ENCODE assay signal across 19 cellular contexts in genomic region chr20:18007534-18008292, GRCh38. TPM values are rescaled to one million over a fixed set of nuclear protein-coding genes. Genes with fewer than 3 reads are reported as not detected.
DNase-seq lines count a peak whose midpoint lies in the region; ATAC-seq and TF ChIP-seq lines count a peak whose summit lies in the region.
"Had no signal": no experiment of that assay in that cellular context is flagged by ENCODE, and none has a peak within 500 bp of the region (broad histone marks: within the 10 kb centered on the region; RNA-seq: fewer than 3 reads in every experiment).

No MANE protein-coding gene starts in this region.

- H3K4me1 ChIP-seq in mesenchymal stem cell (ENCODE audit: control insufficient read depth, insufficient read depth, low read depth, low read length) (peaks cover 3% of the 10 kb centered on the region), smooth muscle cell (ENCODE audit: low read depth) (no peaks in the 10 kb centered on the region), gastrocnemius medialis (peaks cover 0 to 5% of the 10 kb centered on the region in 2 donors)
- H3K4me1 ChIP-seq: SJSA1 had no signal

- DNase-seq in SK-N-DZ (ENCODE audit: low spot score) (peak; percentile 28), mesenchymal stem cell (no peak), smooth muscle cell (lab: John Stamatoyannopoulos, UW; ENCODE audit: unreplicated experiment) (no peak), gastrocnemius medialis (no peak), NCI-H2227 treated with DMSO at 0.1 percent for 48 hours (lab: John Stamatoyannopoulos, UW) (no peak), NCI-H1436 treated with DMSO at 0.1 percent for 48 hours (lab: John Stamatoyannopoulos, UW) (no peak)
- DNase-seq: activated CD8-positive, alpha-beta memory T cell treated with anti-CD3 and anti-CD28 coated beads, Interleukin-2, amount 10 ng/mL, durations not matched to agents 7 days and 5 days; activated naive CD4-positive, alpha-beta T cell treated with anti-CD3 and anti-CD28 coated beads, Interleukin-2, amount 10 ng/mL, durations not matched to agents 7 days and 5 days; mesendoderm; NCI-H2171; stimulated activated CD4-positive, alpha-beta T cell treated with anti-CD3 and anti-CD28 coated beads, Interleukin-4, amount 100 ng/mL, for 24 hours had no signal

- in situ Hi-C loops in gastrocnemius medialis (cut with MboI; ENCODE audit: low sequenced_read_pairs in 4 of 4) = no loop called here

- H3K18ac ChIP-seq in mesenchymal stem cell (ENCODE audit: low read depth in 1 of 2, low read length in 2 of 2) = peak overlapping the region; percentile 14 to 71

- H4K8ac ChIP-seq in mesenchymal stem cell (ENCODE audit: low read length) = peak overlapping the region; percentile 84

- WGBS in mesenchymal stem cell = 70% methylated on average over 19 of the region's 19 CpGs
- WGBS in smooth muscle cell (ENCODE audit: low lambda C conversion rate) = 69% methylated on average over 19 of the region's 19 CpGs

- intact Hi-C loops in gastrocnemius medialis (cut with DNase I; ENCODE audit: low total_unique reads) = no loop called here

- no peak overlapping the region for H3K4me2 ChIP-seq in mesenchymal stem cell (ENCODE audit: low read length, poor library complexity, severe bottlenecking)
- H3K4me2 ChIP-seq in smooth muscle cell = no peak overlapping the region

- no peak overlapping the region for H2BK15ac ChIP-seq in mesenchymal stem cell (ENCODE audit: low read depth, poor library complexity, severe bottlenecking)

- no peaks in the 10 kb centered on the region for H3F3A ChIP-seq in smooth muscle cell (ENCODE audit: low read depth)

- no peaks in the 10 kb centered on the region for H4K20me1 ChIP-seq in smooth muscle cell (ENCODE audit: low read depth)

- H3K9me3 ChIP-seq in mesenchymal stem cell (ENCODE audit: control insufficient read depth, low read length) (no peaks in the 10 kb centered on the region), smooth muscle cell (replicated peaks; ENCODE audit: low read depth) (no peaks in the 10 kb centered on the region), gastrocnemius medialis (no peaks in the 10 kb centered on the region)
- H3K9me3 ChIP-seq: psoas muscle, SJSA1 had no signal

- no peak overlapping the region for H2BK120ac ChIP-seq in mesenchymal stem cell (ENCODE audit: low read depth, low read length)

- TF ChIP-seq CTCF in smooth muscle cell (IDR thresholded peaks at IDR 0.05; ENCODE audit: borderline replicate concordance, insufficient read depth, poor library complexity, severe bottlenecking) = no peak
- TF ChIP-seq CTCF in gastrocnemius medialis (IDR thresholded peaks at IDR 0.05 in 4 of 5, conservative IDR thresholded peaks at IDR 0.05 in 1 of 5) = no peak

- no peaks in the 10 kb centered on the region for H3K79me1 ChIP-seq in mesenchymal stem cell (replicated peaks; ENCODE audit: low read length, poor library complexity, severe bottlenecking)

- H3K27ac ChIP-seq in mesenchymal stem cell (ENCODE audit: low read length, poor library complexity, severe bottlenecking) = no peak overlapping the region
- H3K27ac ChIP-seq in smooth muscle cell (ENCODE audit: low read depth) = no peak overlapping the region
- H3K27ac ChIP-seq in gastrocnemius medialis = no peak overlapping the region
- H3K27ac ChIP-seq: epithelial cell of prostate, psoas muscle, SJSA1 had no signal

- H2AK5ac ChIP-seq in mesenchymal stem cell (ENCODE audit: low read length, severe bottlenecking) = no peak overlapping the region

- H3K9ac ChIP-seq in mesenchymal stem cell (ENCODE audit: low read length) = no peak overlapping the region
- H3K9ac ChIP-seq in smooth muscle cell (ENCODE audit: low read depth) = no peak overlapping the region

- H3K27me3 ChIP-seq in mesenchymal stem cell (ENCODE audit: control insufficient read depth in 1 of 2, insufficient read depth in 1 of 2, low read length in 2 of 2) (peaks cover 0 to 30% of the 10 kb centered on the region in 2 experiments), smooth muscle cell (ENCODE audit: low read depth) (no peaks in the 10 kb centered on the region), gastrocnemius medialis (no peaks in the 10 kb centered on the region)
- H3K27me3 ChIP-seq: SJSA1 had no signal

- H2BK12ac ChIP-seq in mesenchymal stem cell (ENCODE audit: low read length in 2 of 2) = peak overlapping the region in 1 of 2 experiments; percentile 40

- H3K4ac ChIP-seq in mesenchymal stem cell (ENCODE audit: low read depth in 1 of 2, low read length in 2 of 2) = peak overlapping the region in 1 of 2 experiments; percentile 6

- peak overlapping the region; percentile 86 for H4K91ac ChIP-seq in mesenchymal stem cell (ENCODE audit: low read length)

- H3K79me2 ChIP-seq in smooth muscle cell (ENCODE audit: low read depth) = no peaks in the 10 kb centered on the region

- no peak for TF ChIP-seq POLR2A in gastrocnemius medialis (IDR thresholded peaks at IDR 0.05)

- no peak overlapping the region for H3K14ac ChIP-seq in mesenchymal stem cell (ENCODE audit: low read length in 2 of 2)

- ATAC-seq in esophagus mucosa (peak; percentile 30), gastrocnemius medialis (no peak), GM21529 (IDR thresholded peaks at IDR 0.05; ENCODE audit: unreplicated experiment) (no peak)
- ATAC-seq: activated CD8-positive, alpha-beta memory T cell treated with anti-CD3 and anti-CD28 coated beads, Interleukin-2, amount 10 ng/mL, durations not matched to agents 7 days and 5 days; psoas muscle; stimulated activated effector memory CD8-positive, alpha-beta T cell treated with anti-CD3 and anti-CD28 coated beads, Interleukin-12 subunit alpha, Interleukin-12 subunit beta, amount 100 ng/mL, for 72 hours had no signal

- no peak overlapping the region for H2AFZ ChIP-seq in mesenchymal stem cell (ENCODE audit: low read depth, low read length)
- H2AFZ ChIP-seq in smooth muscle cell (ENCODE audit: low read depth) = peak overlapping the region; percentile 14

- H3K36me3 ChIP-seq in mesenchymal stem cell (ENCODE audit: control insufficient read depth in 1 of 2, insufficient read depth in 2 of 2, low read depth in 1 of 2, low read length in 2 of 2) (no peaks in the 10 kb centered on the region), smooth muscle cell (ENCODE audit: low read depth) (no peaks in the 10 kb centered on the region), gastrocnemius medialis (no peaks in the 10 kb centered on the region)
- H3K36me3 ChIP-seq: SJSA1 had no signal

- H3K23ac ChIP-seq in mesenchymal stem cell (ENCODE audit: low read length in 2 of 2) = no peak overlapping the region

- no peak overlapping the region for H2BK5ac ChIP-seq in mesenchymal stem cell (ENCODE audit: low read depth, low read length, poor library complexity, severe bottlenecking)

- H3K4me3 ChIP-seq in mesenchymal stem cell (ENCODE audit: insufficient read depth in 1 of 2, low read depth in 1 of 2, low read length in 2 of 2) = no peak overlapping the region
- H3K4me3 ChIP-seq in smooth muscle cell = no peak overlapping the region
- H3K4me3 ChIP-seq in gastrocnemius medialis = no peak overlapping the region
- H3K4me3 ChIP-seq: psoas muscle, SJSA1 had no signal

RNA-seq across cellular contexts. Expression of gene MGME1, which starts 38.9 kb away (rescaled TPM):
- polyA plus RNA-seq in SK-N-DZ (2014; cell fraction: cytosol; rRNA removed) = 34.0 and 36.0 TPM in 2 replicates
- 24.1 and 28.0 TPM in 2 replicates for polyA plus RNA-seq in SK-N-DZ (2014; cell fraction: nucleus; rRNA removed)
- total RNA-seq in esophagus mucosa = 12.8 TPM
- 14.6 TPM for polyA plus RNA-seq in mesenchymal stem cell (2013, experiment 1 of 2)
- 13.8 TPM for polyA plus RNA-seq in mesenchymal stem cell (2013, experiment 2 of 2)
- total RNA-seq in smooth muscle cell = 16.0 and 18.3 TPM in 2 replicates
- 15.7 and 20.6 TPM in 2 replicates for polyA plus RNA-seq in smooth muscle cell
- total RNA-seq in gastrocnemius medialis = 1 to 10 TPM; 5.2 to 9.1 (median 7.2) TPM

RNA-seq across cellular contexts. Expression of gene SNX5, which starts 39.1 kb away (rescaled TPM):
- polyA plus RNA-seq in SK-N-DZ (2014; cell fraction: cytosol; rRNA removed) = 112 and 140 TPM in 2 replicates
- polyA plus RNA-seq in SK-N-DZ (2014; cell fraction: nucleus; rRNA removed) = 300 and 347 TPM in 2 replicates
- total RNA-seq in esophagus mucosa = 63.0 TPM
- 76.3 TPM for polyA plus RNA-seq in mesenchymal stem cell (2013, experiment 1 of 2)
- polyA plus RNA-seq in mesenchymal stem cell (2013, experiment 2 of 2) = 76.9 TPM
- total RNA-seq in smooth muscle cell = 92.3 and 100 TPM in 2 replicates
- 46.3 and 49.8 TPM in 2 replicates for polyA plus RNA-seq in smooth muscle cell
- 10 to 100 TPM; 49.8 to 88.8 (median 60.9) TPM for total RNA-seq in gastrocnemius medialis

RNA-seq across cellular contexts. Expression of gene OVOL2, which starts 50.0 kb away (rescaled TPM):
- not detected in 2 replicates for polyA plus RNA-seq in SK-N-DZ (2014; cell fraction: cytosol; rRNA removed)
- 1.7 TPM in 1 of 2 replicates, not detected in the other for polyA plus RNA-seq in SK-N-DZ (2014; cell fraction: nucleus; rRNA removed)
- total RNA-seq in esophagus mucosa (11.0 TPM), smooth muscle cell (1.1 TPM in 1 of 2 replicates, not detected in the other), gastrocnemius medialis (not detected)
- polyA plus RNA-seq in mesenchymal stem cell (2013, experiment 1 of 2) = not detected
- not detected for polyA plus RNA-seq in mesenchymal stem cell (2013, experiment 2 of 2)
- not detected in 2 replicates for polyA plus RNA-seq in smooth muscle cell
- total RNA-seq: activated CD8-positive, alpha-beta memory T cell treated with anti-CD3 and anti-CD28 coated beads, Interleukin-2, amount 10 ng/mL, durations not matched to agents 7 days and 5 days; chondrocyte; psoas muscle; SJSA1 had no signal
- polyA plus RNA-seq: CD14-positive monocyte, psoas muscle had no signal
